ENCODE assay signal across 1 cellular context in the genomic region with DNA sequence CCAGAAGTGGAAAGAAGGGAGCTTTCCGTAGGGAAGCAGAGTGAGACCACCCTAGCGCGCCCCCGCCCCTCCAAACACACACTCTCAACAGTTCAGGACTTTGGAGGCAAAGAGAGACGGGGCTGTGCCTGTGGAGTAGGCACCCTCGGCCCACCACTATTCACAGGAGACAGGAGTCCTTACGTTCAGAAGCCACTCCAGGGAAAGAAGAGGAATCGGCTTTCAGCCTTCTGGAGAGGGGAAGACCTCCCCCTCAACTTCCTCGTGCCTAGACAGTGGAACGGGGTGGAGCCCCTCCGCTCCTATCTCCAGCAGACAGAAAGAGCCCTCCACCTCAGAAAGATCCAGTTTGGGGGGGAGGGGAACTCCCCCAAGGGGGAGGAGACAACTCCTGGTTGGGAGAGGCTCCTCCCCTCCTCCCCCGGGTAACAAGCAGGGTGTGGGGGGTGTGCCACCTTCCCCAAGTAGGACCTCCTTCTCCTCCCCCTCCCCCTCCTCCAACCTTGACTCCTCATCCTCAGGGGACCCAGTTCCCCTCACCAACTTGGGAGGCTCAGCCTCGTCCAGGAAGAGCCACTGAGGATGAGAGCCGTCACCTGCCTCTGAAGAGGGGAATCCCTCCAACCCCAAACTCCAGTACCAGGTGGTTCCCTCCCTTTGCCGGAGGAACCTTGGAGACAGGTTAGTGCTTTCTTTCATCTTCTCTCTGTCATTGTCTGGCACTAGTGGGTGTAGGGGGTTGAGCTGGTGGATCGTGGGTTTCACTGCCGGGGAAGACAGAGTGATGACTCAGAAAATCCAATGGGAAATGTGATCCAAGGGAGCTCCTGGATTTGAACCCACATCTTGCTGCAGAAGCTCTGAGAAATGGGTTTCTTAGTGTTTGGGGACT.
TF ChIP-seq lines count a peak whose summit lies in the region.

No MANE protein-coding gene starts in this region.

TF ChIP-seq in HEK293, 187 proteins besides CTCF, POLR2A, EP300 and RAD21 (continued from another document):
- TF ChIP-seq, protein P1, sequence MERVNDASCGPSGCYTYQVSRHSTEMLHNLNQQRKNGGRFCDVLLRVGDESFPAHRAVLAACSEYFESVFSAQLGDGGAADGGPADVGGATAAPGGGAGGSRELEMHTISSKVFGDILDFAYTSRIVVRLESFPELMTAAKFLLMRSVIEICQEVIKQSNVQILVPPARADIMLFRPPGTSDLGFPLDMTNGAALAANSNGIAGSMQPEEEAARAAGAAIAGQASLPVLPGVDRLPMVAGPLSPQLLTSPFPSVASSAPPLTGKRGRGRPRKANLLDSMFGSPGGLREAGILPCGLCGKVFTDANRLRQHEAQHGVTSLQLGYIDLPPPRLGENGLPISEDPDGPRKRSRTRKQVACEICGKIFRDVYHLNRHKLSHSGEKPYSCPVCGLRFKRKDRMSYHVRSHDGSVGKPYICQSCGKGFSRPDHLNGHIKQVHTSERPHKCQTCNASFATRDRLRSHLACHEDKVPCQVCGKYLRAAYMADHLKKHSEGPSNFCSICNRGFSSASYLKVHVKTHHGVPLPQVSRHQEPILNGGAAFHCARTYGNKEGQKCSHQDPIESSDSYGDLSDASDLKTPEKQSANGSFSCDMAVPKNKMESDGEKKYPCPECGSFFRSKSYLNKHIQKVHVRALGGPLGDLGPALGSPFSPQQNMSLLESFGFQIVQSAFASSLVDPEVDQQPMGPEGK (tag by site-specific recombination; IDR thresholded peaks at IDR 0.05), result peak; percentile 78
- TF ChIP-seq ZEB2 (tag by site-specific recombination; IDR thresholded peaks at IDR 0.05), result 0 out of 2 replicates have a peak, but pooled peaks have one; percentile 26
- TF ChIP-seq, protein P2, sequence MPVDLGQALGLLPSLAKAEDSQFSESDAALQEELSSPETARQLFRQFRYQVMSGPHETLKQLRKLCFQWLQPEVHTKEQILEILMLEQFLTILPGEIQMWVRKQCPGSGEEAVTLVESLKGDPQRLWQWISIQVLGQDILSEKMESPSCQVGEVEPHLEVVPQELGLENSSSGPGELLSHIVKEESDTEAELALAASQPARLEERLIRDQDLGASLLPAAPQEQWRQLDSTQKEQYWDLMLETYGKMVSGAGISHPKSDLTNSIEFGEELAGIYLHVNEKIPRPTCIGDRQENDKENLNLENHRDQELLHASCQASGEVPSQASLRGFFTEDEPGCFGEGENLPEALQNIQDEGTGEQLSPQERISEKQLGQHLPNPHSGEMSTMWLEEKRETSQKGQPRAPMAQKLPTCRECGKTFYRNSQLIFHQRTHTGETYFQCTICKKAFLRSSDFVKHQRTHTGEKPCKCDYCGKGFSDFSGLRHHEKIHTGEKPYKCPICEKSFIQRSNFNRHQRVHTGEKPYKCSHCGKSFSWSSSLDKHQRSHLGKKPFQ (tag by site-specific recombination; IDR thresholded peaks at IDR 0.05), result no peak
